Comparison of ENCODE assay signal across 15 cellular contexts in the genomic region with DNA sequence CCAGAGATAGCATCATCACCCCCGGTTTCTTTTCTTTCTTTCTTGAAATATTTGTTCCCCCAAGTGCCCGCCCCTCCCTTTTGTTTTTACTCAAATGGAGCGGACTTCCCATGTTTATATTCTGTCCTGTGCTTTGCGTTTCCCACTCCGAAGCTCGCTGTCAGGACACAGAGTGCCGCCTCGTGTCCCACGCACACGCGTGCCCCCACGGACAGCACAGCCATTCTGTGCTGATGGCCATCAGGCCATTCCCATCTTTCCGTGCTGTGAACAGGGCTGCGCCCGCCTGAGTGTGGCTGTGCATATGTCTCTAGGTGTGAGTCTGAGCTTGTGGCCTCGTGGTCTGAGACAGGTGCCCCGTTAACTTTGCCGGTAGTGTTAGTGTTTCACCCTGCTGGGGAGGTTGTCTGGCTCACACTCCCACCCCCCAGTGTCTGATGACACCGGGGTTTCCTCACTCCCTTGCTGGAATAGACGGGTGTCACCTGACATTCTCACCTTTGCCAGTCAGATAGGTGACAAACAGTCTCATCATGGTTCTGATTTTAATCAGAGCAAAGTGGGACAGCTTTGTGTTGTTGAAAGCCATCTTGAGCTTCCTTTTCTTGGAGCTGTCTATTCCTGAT. TPM values are rescaled to one million over a fixed set of nuclear protein-coding genes. Genes with fewer than 3 reads are reported as not detected.
DNase-seq lines count a peak whose midpoint lies in the region; ATAC-seq, FAIRE-seq and TF ChIP-seq lines count a peak whose summit lies in the region.
"Had no signal": no experiment of that assay in that cellular context is flagged by ENCODE, and none has a peak within 500 bp of the region (broad histone marks: within the 10 kb centered on the region; RNA-seq: fewer than 3 reads in every experiment).

No MANE protein-coding gene starts in this region.

- FAIRE-seq in HTR-8/SVneo (lab: Jason Lieb, UNC) = peak; percentile 55
- FAIRE-seq in endothelial cell of umbilical vein (lab: Jason Lieb, UNC) = peak; percentile 66
- FAIRE-seq: HepG2 had no signal

- no peaks in the 10 kb centered on the region for H3K9me1 ChIP-seq in endothelial cell of umbilical vein (replicated peaks; ENCODE audit: control insufficient read depth, extremely low read depth, insufficient read depth, low read length)

- H3K27ac ChIP-seq in CD8-positive, alpha-beta memory T cell (ENCODE audit: low read depth, low read length) = no peak overlapping the region
- H3K27ac ChIP-seq in endothelial cell of umbilical vein (ENCODE audit: insufficient read depth, low read depth, low read length) (peak overlapping the region; percentile 83), prostate gland (peak overlapping the region; percentile 83 to 93)
- H3K27ac ChIP-seq: brain microvascular endothelial cell had no signal

- H3K4me3 Mint-ChIP-seq in CD8-positive, alpha-beta memory T cell = peak overlapping the region in 2 of 7 donors; percentile 45 to 48

- H3K4me3 ChIP-seq in CD8-positive, alpha-beta memory T cell (ENCODE audit: low read length) = no peak overlapping the region
- H3K4me3 ChIP-seq in endothelial cell of umbilical vein (replicated peaks in 1 of 3; ENCODE audit: insufficient read depth in 1 of 3, low read depth in 1 of 3, low read length in 3 of 3) (no peak overlapping the region), prostate gland (no peak overlapping the region)

- H3K27ac Mint-ChIP-seq in CD8-positive, alpha-beta memory T cell = peak overlapping the region in 6 of 8 donors; percentile 31 to 86 (median 58)
- H3K27ac Mint-ChIP-seq: CD4-positive, CD25-positive, alpha-beta regulatory T cell had no signal

- H2AFZ ChIP-seq in endothelial cell of umbilical vein (ENCODE audit: low read depth, low read length) = no peak overlapping the region

- POLR2A ChIA-PET in CD8-positive, alpha-beta memory T cell (lab: Charles Lee) = no interaction called here
- POLR2A ChIA-PET in endothelial cell of umbilical vein (lab: Charles Lee) = no interaction called here

- H3K4me1 Mint-ChIP-seq in CD8-positive, alpha-beta memory T cell = peaks cover 30 to 70% (median 44%) of the 10 kb centered on the region in 3 donors

- no peak overlapping the region for H3K9ac ChIP-seq in endothelial cell of umbilical vein (replicated peaks; ENCODE audit: extremely low read depth, insufficient read depth, low read length)

- intact Hi-C loops in endothelial cell of umbilical vein (cut with micrococcal nuclease) = no loop called here
- intact Hi-C loops in prostate gland (cut with DNase I) = no loop called here

- dilution Hi-C loops in endothelial cell of umbilical vein (cut with MboI; ENCODE audit: extremely low pct_ligation_motif_present, low sequenced_read_pairs) = no loop called here

- BruUV-seq in endothelial cell of umbilical vein (replicated peaks; lab: Mats Ljungman, UMichigan) = no TSS peak

- DNase-seq in CD8-positive, alpha-beta memory T cell = no peak
- DNase-seq in HTR-8/SVneo (ENCODE audit: insufficient read length, low spot score) (no peak), endothelial cell of umbilical vein (ENCODE audit: low read depth, low spot score) (peak; percentile 24), prostate gland (ENCODE audit: low spot score) (no peak), glomerular visceral epithelial cell (ENCODE audit: extremely low spot score) (no peak), middle frontal gyrus (ENCODE audit: extremely low spot score, low spot score) (no peak)
- DNase-seq: brain microvascular endothelial cell; CD4-positive, CD25-positive, alpha-beta regulatory T cell; effector CD8-positive, alpha-beta T cell; foreskin melanocyte; GF-D8; NCI-H1048 had no signal

- H3K36me3 Mint-ChIP-seq in CD8-positive, alpha-beta memory T cell = peaks cover 0 to 11% (median 1%) of the 10 kb centered on the region in 3 donors

- H3K27me3 ChIP-seq in CD8-positive, alpha-beta memory T cell (ENCODE audit: insufficient read depth, low read length, poor library complexity, severe bottlenecking) = no peaks in the 10 kb centered on the region
- H3K27me3 ChIP-seq in endothelial cell of umbilical vein (ENCODE audit: control insufficient read depth in 2 of 2, insufficient read depth in 2 of 2, low read length in 2 of 2) (no peaks in the 10 kb centered on the region), prostate gland (replicated peaks; ENCODE audit: insufficient read depth) (no peaks in the 10 kb centered on the region)
- H3K27me3 ChIP-seq: brain microvascular endothelial cell had no signal

- H3K9me3 ChIP-seq in CD8-positive, alpha-beta memory T cell (ENCODE audit: low read length) = no peaks in the 10 kb centered on the region
- H3K9me3 ChIP-seq in endothelial cell of umbilical vein (replicated peaks; ENCODE audit: control insufficient read depth, insufficient read depth, low read length) (no peaks in the 10 kb centered on the region), prostate gland (no peaks in the 10 kb centered on the region)

- peak overlapping the region; percentile 16 for H3K4me2 ChIP-seq in endothelial cell of umbilical vein (ENCODE audit: insufficient read depth, low read length)

- H3K27me3 Mint-ChIP-seq in CD8-positive, alpha-beta memory T cell = no peaks in the 10 kb centered on the region
- H3K27me3 Mint-ChIP-seq: CD4-positive, CD25-positive, alpha-beta regulatory T cell had no signal

- H3K4me1 ChIP-seq in CD8-positive, alpha-beta memory T cell (ENCODE audit: insufficient read depth, low read length) = no peaks in the 10 kb centered on the region
- peaks cover 30% of the 10 kb centered on the region for H3K4me1 ChIP-seq in endothelial cell of umbilical vein (ENCODE audit: control insufficient read depth, extremely low read depth, insufficient read depth, low read length)
- peaks cover 64% of the 10 kb centered on the region for H3K4me1 ChIP-seq in prostate gland (replicated peaks)

- no peaks in the 10 kb centered on the region for H3K36me3 ChIP-seq in CD8-positive, alpha-beta memory T cell (ENCODE audit: insufficient read depth, low read length)
- H3K36me3 ChIP-seq in endothelial cell of umbilical vein (ENCODE audit: control insufficient read depth in 2 of 2, extremely low read depth in 1 of 2, insufficient read depth in 2 of 2, low read length in 2 of 2) (no peaks in the 10 kb centered on the region), prostate gland (no peaks in the 10 kb centered on the region)
- H3K36me3 ChIP-seq: brain microvascular endothelial cell had no signal

- TF ChIP-seq POLR2A in endothelial cell of umbilical vein (IDR thresholded peaks at IDR 0.05; ENCODE audit: low read depth, low read length) = no peak
- no peak for TF ChIP-seq POLR2A in prostate gland (IDR thresholded peaks at IDR 0.05)

- no peaks in the 10 kb centered on the region for H3K9me3 Mint-ChIP-seq in CD8-positive, alpha-beta memory T cell
- H3K9me3 Mint-ChIP-seq: CD4-positive, CD25-positive, alpha-beta regulatory T cell had no signal

- TF ChIP-seq CTCF in endothelial cell of umbilical vein (IDR thresholded peaks at IDR 0.05; ENCODE audit: extremely low read depth in 1 of 2, insufficient read depth in 1 of 2, low read depth in 1 of 2, low read length in 2 of 2) = no peak
- TF ChIP-seq CTCF in prostate gland (IDR thresholded peaks at IDR 0.05) = no peak

- peaks cover 90% of the 10 kb centered on the region for H3K79me2 ChIP-seq in endothelial cell of umbilical vein (ENCODE audit: control insufficient read depth, insufficient read depth, low read length)

- CTCF ChIA-PET in CD8-positive, alpha-beta memory T cell (lab: Charles Lee) = interaction anchor here (1.4 kb wide), 1 partner anchor 22 kb away, joined by 5 read pairs; no protein-coding TSS in a partner anchor
- CTCF ChIA-PET in endothelial cell of umbilical vein (lab: Charles Lee) = interaction anchor here (1.1 to 2.1 kb wide), 2 partner anchors 11 to 12 kb away, joined by 6 to 10 read pairs; no protein-coding TSS in a partner anchor

- no peak for ATAC-seq in HG02970 (IDR thresholded peaks at IDR 0.05; ENCODE audit: low FRiP score, unreplicated experiment)
- ATAC-seq: HepG2 had no signal

- 31% methylated on average over 20 of the region's 20 CpGs for WGBS in prostate gland

- H4K20me1 ChIP-seq in endothelial cell of umbilical vein (replicated peaks; ENCODE audit: control insufficient read depth, extremely low read depth, insufficient read depth, low read length) = no peaks in the 10 kb centered on the region

TF ChIP-seq in endothelial cell of umbilical vein, 7 proteins besides CTCF, POLR2A, EP300 and RAD21 (continues in another document):
- no peak for TF ChIP-seq EZH2 (IDR thresholded peaks at IDR 0.05; ENCODE audit: borderline replicate concordance, low read depth, low read length, severe bottlenecking)
- no peak for TF ChIP-seq FOS (IDR thresholded peaks at IDR 0.05; ENCODE audit: borderline replicate concordance, insufficient read depth, low read length)
- no peak for TF ChIP-seq JUN (IDR thresholded peaks at IDR 0.05; ENCODE audit: borderline replicate concordance, insufficient read depth, insufficient read length, low read depth)
- TF ChIP-seq GATA2 (IDR thresholded peaks at IDR 0.05; ENCODE audit: insufficient read depth, insufficient read length, low read depth, low read length) = no peak
- no peak for TF ChIP-seq MYC (IDR thresholded peaks at IDR 0.05; ENCODE audit: low read depth, low read length)

RNA-seq across cellular contexts. Expression of a gene that starts 6.9 kb away (rescaled TPM):
- 10 to 100 TPM; 21.3 to 21.8 TPM for total RNA-seq in CD8-positive, alpha-beta memory T cell
- 1.8 TPM for polyA plus RNA-seq in CD8-positive, alpha-beta memory T cell
- total RNA-seq in endothelial cell of umbilical vein (49.6 and 55.4 TPM in 2 replicates), prostate gland (100 to 1,000 TPM; 111 to 123 TPM)
- polyA plus RNA-seq in endothelial cell of umbilical vein = 39.8 and 48.4 TPM in 2 replicates
- 24.3 and 32.3 TPM in 2 replicates for polyA plus RNA-seq in endothelial cell of umbilical vein (2011; cell fraction: cytosol; rRNA removed)
- 24.1 and 24.3 TPM in 2 replicates for polyA plus RNA-seq in endothelial cell of umbilical vein (2011; cell fraction: nucleus; rRNA removed)
- 26.5 and 39.9 TPM in 2 replicates for polyA plus RNA-seq in endothelial cell of umbilical vein (2012)
- polyA minus RNA-seq in endothelial cell of umbilical vein = 21.3 and 22.5 TPM in 2 replicates
- 28.0 TPM for polyA minus RNA-seq in endothelial cell of umbilical vein (2011; cell fraction: cytosol; rRNA and poly(A)+ RNA removed)
- 14.5 and 29.1 TPM in 2 replicates for polyA minus RNA-seq in endothelial cell of umbilical vein (2011; cell fraction: nucleus; rRNA and poly(A)+ RNA removed)

RNA-seq across cellular contexts. Expression of a gene that starts 48.3 kb away (rescaled TPM):
- not detected for total RNA-seq in CD8-positive, alpha-beta memory T cell
- polyA plus RNA-seq in CD8-positive, alpha-beta memory T cell = 0.22 TPM
- 0.18 and 0.49 TPM in 2 replicates for total RNA-seq in endothelial cell of umbilical vein
- 0.03 and 0.04 TPM in 2 replicates for polyA plus RNA-seq in endothelial cell of umbilical vein
- polyA plus RNA-seq in endothelial cell of umbilical vein (2011; cell fraction: cytosol; rRNA removed) = 0.04 and 0.08 TPM in 2 replicates
- polyA plus RNA-seq in endothelial cell of umbilical vein (2011; cell fraction: nucleus; rRNA removed) = 0.04 and 0.05 TPM in 2 replicates
- polyA plus RNA-seq in endothelial cell of umbilical vein (2012) = 0.25 TPM in 1 of 2 replicates, not detected in the other
- polyA minus RNA-seq in endothelial cell of umbilical vein = not detected in 2 replicates
- not detected for polyA minus RNA-seq in endothelial cell of umbilical vein (2011; cell fraction: cytosol; rRNA and poly(A)+ RNA removed)
- not detected in 2 replicates for polyA minus RNA-seq in endothelial cell of umbilical vein (2011; cell fraction: nucleus; rRNA and poly(A)+ RNA removed)
- total RNA-seq in prostate gland = under 1 TPM in 1 of 2 donors, not detected in 1; 0.80 TPM
- total RNA-seq: CD4-positive, CD25-positive, alpha-beta regulatory T cell; HepG2; renal cortical epithelial cell had no signal
- polyA plus RNA-seq: CD4-positive, CD25-positive, alpha-beta regulatory T cell; HepG2 had no signal
